ENCODE assay signal across 8 cellular contexts in genomic region chr19:46600393-46601317, GRCh38. TPM values are rescaled to one million over a fixed set of nuclear protein-coding genes. Genes with fewer than 3 reads are reported as not detected.
DNase-seq lines count a peak whose midpoint lies in the region; ATAC-seq and TF ChIP-seq lines count a peak whose summit lies in the region.

No MANE protein-coding gene starts in this region.

- ATAC-seq in HG03378 (IDR thresholded peaks at IDR 0.05; ENCODE audit: unreplicated experiment) = peak; percentile 82
- ATAC-seq in activated CD4-positive, alpha-beta T cell treated with anti-CD3 and anti-CD28 coated beads for 36 hours = peak; percentile 86

- H3K27ac Mint-ChIP-seq in activated CD4-positive, alpha-beta T cell treated with anti-CD3 and anti-CD28 coated beads for 36 hours = peak overlapping the region; percentile 100

- H3K27ac ChIP-seq in cingulate gyrus (ENCODE audit: low read depth, low read length) = peak overlapping the region; percentile 100

- TF ChIP-seq POLR2A in GM19099 (IDR thresholded peaks at IDR 0.05; ENCODE audit: extremely low read depth, insufficient read length, low read depth) = peak; percentile 86

- peaks cover 33% of the 10 kb centered on the region for H3K4me1 Mint-ChIP-seq in activated CD4-positive, alpha-beta T cell treated with anti-CD3 and anti-CD28 coated beads for 36 hours

- H3K9me3 Mint-ChIP-seq in activated CD4-positive, alpha-beta T cell treated with anti-CD3 and anti-CD28 coated beads for 36 hours (ENCODE audit: low read depth) = peaks cover 9% of the 10 kb centered on the region

- POLR2A ChIA-PET in activated CD4-positive, alpha-beta T cell treated with anti-CD3 and anti-CD28 coated beads for 36 hours (lab: Charles Lee) = interaction anchor here (0.7 to 3.7 kb wide), 12 partner anchors 11 to 958 kb away, joined by 3 to 24 read pairs (median 4); partner anchors contain the start of genes DACT3 and SLC1A5

- intact Hi-C loops in activated CD4-positive, alpha-beta T cell treated with anti-CD3 and anti-CD28 coated beads for 36 hours (cut with DNase I, micrococcal nuclease) = loop anchor here in 1 of 2 experiments (1.0 to 10.0 kb wide), 15 partner anchors 34 to 1846 kb away; partner anchors contain the start of genes AP2S1, ARHGAP35, DACT3 and FKRP

- DNase-seq in Ammon's horn (ENCODE audit: low spot score) (peak; percentile 97), NCI-H446 treated with DMSO at 0.1 percent for 48 hours (lab: John Stamatoyannopoulos, UW) (peak; percentile 93), kidney tubule cell (ENCODE audit: low spot score) (peak; percentile 98)
- peak; percentile 99 for DNase-seq in activated CD4-positive, alpha-beta T cell treated with anti-CD3 and anti-CD28 coated beads for 36 hours
- peak; percentile 95 to 96 for DNase-seq in stimulated activated CD4-positive, alpha-beta T cell treated with anti-CD3 and anti-CD28 coated beads, Interleukin-1b, Interleukin-23, amount 100 ng/mL, for 1 hour (ENCODE audit: low read depth in 2 of 2)

- CTCF ChIA-PET in activated CD4-positive, alpha-beta T cell treated with anti-CD3 and anti-CD28 coated beads for 36 hours (lab: Charles Lee) = interaction anchor here (0.6 to 4.0 kb wide), 17 partner anchors 13 to 696 kb away, joined by 3 to 65 read pairs (median 4); partner anchors contain the start of gene DACT3

- peak overlapping the region; percentile 84 for H3K4me3 Mint-ChIP-seq in activated CD4-positive, alpha-beta T cell treated with anti-CD3 and anti-CD28 coated beads for 36 hours

- peaks cover 25% of the 10 kb centered on the region for H3K36me3 Mint-ChIP-seq in activated CD4-positive, alpha-beta T cell treated with anti-CD3 and anti-CD28 coated beads for 36 hours (ENCODE audit: low read depth)

- no peaks in the 10 kb centered on the region for H3K27me3 Mint-ChIP-seq in activated CD4-positive, alpha-beta T cell treated with anti-CD3 and anti-CD28 coated beads for 36 hours

RNA-seq across cellular contexts. Expression of gene CALM3, which starts 0.5 kb away (rescaled TPM):
- 100 to 1,000 TPM; 493 to 631 TPM for total RNA-seq in activated CD4-positive, alpha-beta T cell treated with anti-CD3 and anti-CD28 coated beads for 36 hours

RNA-seq across cellular contexts. Expression of gene PTGIR, which starts 24.2 kb away (rescaled TPM):
- 10 to 100 TPM; 40.1 to 41.0 TPM for total RNA-seq in activated CD4-positive, alpha-beta T cell treated with anti-CD3 and anti-CD28 coated beads for 36 hours

RNA-seq across cellular contexts. Expression of gene GNG8, which starts 35.3 kb away (rescaled TPM):
- 10 to 100 TPM; 13.8 to 17.4 TPM for total RNA-seq in activated CD4-positive, alpha-beta T cell treated with anti-CD3 and anti-CD28 coated beads for 36 hours

Comparison
In these comparisons a context has a peak if more than half of its experiments do, and no peak if none do; other contexts are left out.
1. Peak in every context shown above with its lines: DNase-seq, ATAC-seq and H3K27ac ChIP-seq.